Comparison of ENCODE assay signal across 8 cellular contexts in the genomic region with DNA sequence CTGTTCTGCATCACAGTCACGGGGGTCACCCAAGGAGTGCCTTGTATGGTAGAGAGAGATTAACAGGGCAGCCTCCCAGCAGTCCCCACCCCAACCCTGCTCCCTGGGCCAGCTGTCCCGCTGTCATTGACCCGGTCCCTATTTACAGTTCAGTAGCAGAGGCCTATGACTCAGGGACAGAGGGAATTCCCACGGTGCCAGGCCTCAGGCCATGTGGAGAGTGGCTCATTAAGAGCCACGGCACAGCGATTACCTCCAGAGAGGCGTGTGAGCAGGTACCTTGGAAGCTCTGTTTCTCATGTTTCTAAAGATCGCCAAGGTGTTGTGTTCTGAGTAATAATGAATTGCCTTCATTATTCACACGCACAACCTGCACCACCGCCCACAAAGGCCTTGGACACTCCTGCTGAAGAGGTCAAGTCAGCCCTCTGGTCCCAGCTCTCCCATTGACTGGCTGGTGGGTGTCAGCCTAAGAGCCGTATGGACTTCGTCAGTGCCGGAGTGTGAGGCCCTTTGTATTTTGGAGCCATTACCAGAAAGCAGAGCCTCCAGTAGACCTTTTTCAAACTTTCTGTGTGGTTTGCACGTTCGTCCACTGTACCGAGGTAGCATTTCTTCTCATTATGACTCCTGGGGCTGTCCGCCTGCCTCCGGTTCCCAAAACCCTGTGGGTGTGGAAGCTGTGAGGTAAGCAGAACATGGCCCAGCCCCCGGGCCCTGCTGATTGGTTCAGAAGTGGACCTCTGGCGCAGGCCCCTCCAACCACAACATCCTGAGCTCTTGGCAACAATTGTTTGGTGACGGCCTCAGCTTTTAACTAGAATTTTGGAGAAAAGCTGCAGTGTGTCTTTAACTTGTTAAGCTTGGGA. TPM values are rescaled to one million over a fixed set of nuclear protein-coding genes. Genes with fewer than 3 reads are reported as not detected.
DNase-seq lines count a peak whose midpoint lies in the region; ATAC-seq and TF ChIP-seq lines count a peak whose summit lies in the region.

No MANE protein-coding gene starts in this region.

- H3K27me3 ChIP-seq in OCI-LY3 (ENCODE audit: low read depth, low read length) (peaks cover 6% of the 10 kb centered on the region), heart right ventricle (no peaks in the 10 kb centered on the region), skeletal muscle tissue (ENCODE audit: control insufficient read depth in 3 of 3, insufficient read depth in 3 of 3, low read length in 3 of 3) (no peaks in the 10 kb centered on the region)

- H3K4me1 ChIP-seq in OCI-LY3 (ENCODE audit: low read length) (peaks cover 30% of the 10 kb centered on the region), heart right ventricle (peaks cover 0 to 34% (median 15%) of the 10 kb centered on the region in 9 donors), skeletal muscle tissue (ENCODE audit: control insufficient read depth in 3 of 3, insufficient read depth in 3 of 3, low read length in 3 of 3) (peaks cover 14 to 26% (median 17%) of the 10 kb centered on the region in 3 donors)

- intact Hi-C loops in heart right ventricle (cut with DNase I) = loop anchor here in 6 of 10 donors (5.0 kb wide), 4 partner anchors 36 to 266 kb away; no protein-coding TSS in a partner anchor

- H3K9ac ChIP-seq in OCI-LY3 (ENCODE audit: low read length) = peak overlapping the region; percentile 48
- H3K9ac ChIP-seq in skeletal muscle tissue (ENCODE audit: low read depth in 1 of 3, low read length in 3 of 3) = peak overlapping the region in 2 of 3 donors; percentile 66 to 72

- H3K36me3 ChIP-seq in OCI-LY3 (replicated peaks; ENCODE audit: low read depth, low read length) = no peaks in the 10 kb centered on the region
- H3K36me3 ChIP-seq in heart right ventricle = no peaks in the 10 kb centered on the region
- H3K36me3 ChIP-seq in skeletal muscle tissue (ENCODE audit: control insufficient read depth in 3 of 3, insufficient read depth in 3 of 3, low read length in 3 of 3) = no peaks in the 10 kb centered on the region

- no peaks in the 10 kb centered on the region for H4K20me1 ChIP-seq in OCI-LY3 (ENCODE audit: insufficient read depth, low read length)

- H3K4me3 ChIP-seq in OCI-LY3 (ENCODE audit: low read length) (peak overlapping the region; percentile 76), heart right ventricle (peak overlapping the region in 6 of 10 donors; percentile 20 to 42 (median 34)), skeletal muscle tissue (ENCODE audit: low read length in 3 of 3) (peak overlapping the region; percentile 41 to 50 (median 45))

- DNase-seq in activated effector memory CD4-positive, alpha-beta T cell treated with Interleukin-2 at 50 U/mL for 16 hours = peak; percentile 80
- peak; percentile 84 to 88 for DNase-seq in heart right ventricle
- no peak for DNase-seq in DMS 273 treated with DMSO at 0.1 percent for 48 hours (lab: John Stamatoyannopoulos, UW)
- DNase-seq in NCI-H2171 treated with DMSO at 0.1 percent for 48 hours (lab: John Stamatoyannopoulos, UW) = no peak

- no peaks in the 10 kb centered on the region for H3K79me2 ChIP-seq in OCI-LY3 (ENCODE audit: low read length)

- ATAC-seq in GM18498 (IDR thresholded peaks at IDR 0.05; ENCODE audit: unreplicated experiment) = peak; percentile 88
- ATAC-seq in HG02763 (IDR thresholded peaks at IDR 0.05; ENCODE audit: unreplicated experiment) = peak; percentile 83
- ATAC-seq in heart right ventricle = peak; percentile 72 to 94 (median 89)

- TF ChIP-seq CTCF in OCI-LY3 (IDR thresholded peaks at IDR 0.05; ENCODE audit: low read depth, low read length) = no peak
- TF ChIP-seq CTCF in heart right ventricle (IDR thresholded peaks at IDR 0.05) = no peak

- H3K9me3 ChIP-seq in OCI-LY3 (ENCODE audit: insufficient read depth, low read length) (no peaks in the 10 kb centered on the region), heart right ventricle (peaks cover 0 to 4% (median 0%) of the 10 kb centered on the region in 11 donors), skeletal muscle tissue (ENCODE audit: control insufficient read depth in 3 of 3, low read length in 3 of 3) (no peaks in the 10 kb centered on the region)

- H3K27ac ChIP-seq in OCI-LY3 (ENCODE audit: low read length) = peak overlapping the region; percentile 75
- peak overlapping the region in 3 of 10 donors; percentile 34 to 80 (median 48) for H3K27ac ChIP-seq in heart right ventricle
- H3K27ac ChIP-seq in skeletal muscle tissue (ENCODE audit: low read depth, low read length) = peak overlapping the region; percentile 70

- peak overlapping the region; percentile 57; the same call in 1 of the 2 replicates for H2AFZ ChIP-seq in OCI-LY3 (ENCODE audit: low read depth, low read length)

- peak overlapping the region; percentile 96 for H3K4me2 ChIP-seq in OCI-LY3 (ENCODE audit: low read length)

- WGBS in heart right ventricle, 2 donors = 74 to 76% methylated on average over 21 of the region's 21 CpGs

RNA-seq across cellular contexts. Expression of gene SERTAD2, which starts 47.0 kb away (rescaled TPM):
- total RNA-seq in heart right ventricle (10 to 100 TPM; 11.3 to 20.9 (median 16.6) TPM), skeletal muscle tissue (9.4 TPM)
- 1 to 10 TPM; 5.6 to 6.3 TPM for polyA plus RNA-seq in heart right ventricle

Comparison
In these comparisons a context has a peak if more than half of its experiments do, and no peak if none do; other contexts are left out.
1. DNase-seq: peak in activated effector memory CD4-positive, alpha-beta T cell treated with Interleukin-2 at 50 U/mL for 16 hours (single experiment) and heart right ventricle (2 of 2); none in DMS 273 treated with DMSO at 0.1 percent for 48 hours (single experiment) and NCI-H2171 treated with DMSO at 0.1 percent for 48 hours (single experiment).
2. Peak in every context shown above with its lines, with median percentiles within 50 percentile points of each other: ATAC-seq and H3K4me3 ChIP-seq.